In the genomic region with DNA sequence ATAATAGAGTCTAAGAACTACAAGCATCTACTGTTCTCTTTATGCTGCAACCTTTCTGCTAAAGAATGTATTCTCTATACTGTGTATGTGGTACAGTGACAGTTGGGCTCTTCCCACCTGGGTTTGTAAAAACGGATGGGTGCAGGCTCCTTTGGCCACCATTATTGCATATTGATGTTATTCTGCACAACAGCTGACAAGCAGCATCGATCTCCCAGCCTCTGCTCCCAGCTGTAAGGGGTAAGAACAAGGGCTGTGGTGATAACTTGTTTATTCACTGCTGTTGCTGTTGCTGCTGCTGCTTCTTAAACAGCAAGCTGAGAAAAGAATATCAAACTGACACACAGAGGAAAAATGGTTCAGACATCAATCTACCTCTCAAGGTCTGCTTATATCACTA, we compare ENCODE assay signal across 13 cellular contexts. TPM values are rescaled to one million over a fixed set of nuclear protein-coding genes. Genes with fewer than 3 reads are reported as not detected.
A peak's percentile ranks its signal among the peaks of the same experiment; 100 is the strongest.
DNase-seq lines count a peak whose midpoint lies in the region; ATAC-seq and TF ChIP-seq lines count a peak whose summit lies in the region.
"Had no signal": no experiment of that assay in that cellular context is flagged by ENCODE, and none has a peak within 500 bp of the region (broad histone marks: within the 10 kb centered on the region; RNA-seq: fewer than 3 reads in every experiment).

No MANE protein-coding gene starts in this region.

- H3K27ac ChIP-seq in fibroblast of lung (ENCODE audit: insufficient read depth, low read length) (peak overlapping the region; percentile 44), suprapubic skin (no peak overlapping the region)

- no peak for TF ChIP-seq EP300 in suprapubic skin (IDR thresholded peaks at IDR 0.05)

- peaks cover 96% of the 10 kb centered on the region for H3K79me2 ChIP-seq in fibroblast of lung (ENCODE audit: control insufficient read depth, insufficient read depth, low read length)

- CTCF ChIA-PET in activated CD8-positive, alpha-beta T cell treated with anti-CD3 and anti-CD28 coated beads for 36 hours (lab: Charles Lee), result no interaction called here

- peaks cover 6% of the 10 kb centered on the region for H3K27me3 Mint-ChIP-seq in activated CD8-positive, alpha-beta T cell treated with anti-CD3 and anti-CD28 coated beads for 36 hours

- peaks cover 45% of the 10 kb centered on the region for H3K36me3 Mint-ChIP-seq in activated CD8-positive, alpha-beta T cell treated with anti-CD3 and anti-CD28 coated beads for 36 hours (ENCODE audit: low read depth)

- peak overlapping the region; percentile 89 for H3K4me2 ChIP-seq in fibroblast of lung (ENCODE audit: extremely low read depth, insufficient read depth, low read length)

- peak overlapping the region; percentile 35 for H2AFZ ChIP-seq in fibroblast of lung (ENCODE audit: low read length)

- intact Hi-C loops in activated CD8-positive, alpha-beta T cell treated with anti-CD3 and anti-CD28 coated beads for 36 hours (cut with micrococcal nuclease), result no loop called here

- POLR2A ChIA-PET in activated CD8-positive, alpha-beta T cell treated with anti-CD3 and anti-CD28 coated beads for 36 hours (lab: Charles Lee), result interaction anchor here (1.2 kb wide), 1 partner anchor 33 kb away, joined by 3 read pairs; no protein-coding TSS in a partner anchor

- no peak overlapping the region for H3K27ac Mint-ChIP-seq in activated CD8-positive, alpha-beta T cell treated with anti-CD3 and anti-CD28 coated beads for 36 hours

- no peaks in the 10 kb centered on the region for H3K9me3 Mint-ChIP-seq in activated CD8-positive, alpha-beta T cell treated with anti-CD3 and anti-CD28 coated beads for 36 hours

- H4K20me1 ChIP-seq in fibroblast of lung (ENCODE audit: control insufficient read depth, extremely low read depth, insufficient read depth, low read length), result no peaks in the 10 kb centered on the region

- H3K4me3 ChIP-seq in fibroblast of lung (replicated peaks in 1 of 4; ENCODE audit: control extremely low read depth in 1 of 4, insufficient read depth in 1 of 4, low read depth in 3 of 4, low read length in 4 of 4), result peak overlapping the region in 2 of 4 experiments; percentile 17 to 31
- no peak overlapping the region for H3K4me3 ChIP-seq in suprapubic skin

- H3K4me3 Mint-ChIP-seq in activated CD8-positive, alpha-beta T cell treated with anti-CD3 and anti-CD28 coated beads for 36 hours, result no peak overlapping the region

- H3K27me3 ChIP-seq in fibroblast of lung (ENCODE audit: control insufficient read depth, insufficient read depth, low read length), result no peaks in the 10 kb centered on the region
- H3K27me3 ChIP-seq in suprapubic skin, result no peaks in the 10 kb centered on the region

- H3K9me3 ChIP-seq in fibroblast of lung (ENCODE audit: control insufficient read depth, insufficient read depth, low read depth, low read length) (no peaks in the 10 kb centered on the region), suprapubic skin (no peaks in the 10 kb centered on the region)

- peaks cover 7% of the 10 kb centered on the region for H3K4me1 ChIP-seq in fibroblast of lung (ENCODE audit: control insufficient read depth, extremely low read depth, insufficient read depth, low read length)
- H3K4me1 ChIP-seq in suprapubic skin, result peaks cover 35% of the 10 kb centered on the region

- peaks cover 2% of the 10 kb centered on the region for H3K36me3 ChIP-seq in fibroblast of lung (ENCODE audit: control insufficient read depth, insufficient read depth, low read length)
- H3K36me3 ChIP-seq in suprapubic skin, result peaks cover 3% of the 10 kb centered on the region

- no peak overlapping the region for H3K9ac ChIP-seq in fibroblast of lung (ENCODE audit: insufficient read depth, low read length)

- TF ChIP-seq CTCF in fibroblast of lung (conservative IDR thresholded peaks at IDR 0.05 in 1 of 2, IDR thresholded peaks at IDR 0.05 in 1 of 2; ENCODE audit: low read depth in 1 of 2, low read length in 2 of 2) (no peak), suprapubic skin (IDR thresholded peaks at IDR 0.05) (no peak)
- no peak for TF ChIP-seq CTCF in activated CD8-positive, alpha-beta T cell treated with anti-CD3 and anti-CD28 coated beads for 36 hours (IDR thresholded peaks at IDR 0.05)

- no peak for ATAC-seq in activated CD8-positive, alpha-beta T cell treated with anti-CD3 and anti-CD28 coated beads for 36 hours

- DNase-seq in EH (ENCODE audit: low read depth), result peak; percentile 23
- DNase-seq in OCI-M1 (lab: John Stamatoyannopoulos, UW), result peak; percentile 27
- peak in 1 of 2 donors; percentile 45 for DNase-seq in fibroblast of lung (ENCODE audit: low read depth in 2 of 2)
- DNase-seq in pons (ENCODE audit: low spot score), result peak; percentile 56
- no peak for DNase-seq in activated CD8-positive, alpha-beta T cell treated with anti-CD3 and anti-CD28 coated beads for 36 hours
- DNase-seq in suprapubic skin (ENCODE audit: low spot score in 2 of 2), result no peak
- DNase-seq in COLO829 (ENCODE audit: low spot score), result no peak
- DNase-seq in activated CD4-positive, alpha-beta T cell treated with anti-CD3 and anti-CD28 coated beads for 1 hour, result no peak
- DNase-seq: activated CD4-positive, alpha-beta T cell treated with anti-CD3 and anti-CD28 coated beads, Interleukin-2, amount 50 U/mL, for 4 hours; activated naive CD4-positive, alpha-beta T cell treated with anti-CD3 and anti-CD28 coated beads, Interleukin-2, amount 50 U/mL, for 16 hours; DMS53; MM.1S; NCI-H69 had no signal

- no peak for TF ChIP-seq POLR2A in suprapubic skin (IDR thresholded peaks at IDR 0.05)

- H3K4me1 Mint-ChIP-seq in activated CD8-positive, alpha-beta T cell treated with anti-CD3 and anti-CD28 coated beads for 36 hours (ENCODE audit: low read depth), result peaks cover 11% of the 10 kb centered on the region

- 51% methylated on average over 2 of the region's 2 CpGs for WGBS in suprapubic skin

RNA-seq across cellular contexts. Expression of a gene that starts 56.2 kb away (rescaled TPM):
- total RNA-seq in fibroblast of lung (7.4 and 7.7 TPM in 2 replicates), suprapubic skin (1 to 10 TPM in 1 of 4 donors, under 1 TPM in 2, not detected in 1; 0.60 to 3.6 (median 0.89) TPM)
- polyA plus RNA-seq in fibroblast of lung, result 1.3 and 2.0 TPM in 2 replicates
- polyA plus RNA-seq in fibroblast of lung (2012), result 0.13 and 0.66 TPM in 2 replicates
- not detected in 2 replicates for polyA minus RNA-seq in fibroblast of lung (ENCODE audit: low replicate concordance)
- under 1 TPM; 0.18 to 0.36 TPM for total RNA-seq in activated CD8-positive, alpha-beta T cell treated with anti-CD3 and anti-CD28 coated beads for 36 hours

Comparison
In these comparisons a context has a peak if more than half of its experiments do, and no peak if none do; other contexts are left out.
1. DNase-seq: peak in EH (single experiment), OCI-M1 (single experiment) and pons (single experiment); none in activated CD8-positive, alpha-beta T cell treated with anti-CD3 and anti-CD28 coated beads for 36 hours (single experiment), suprapubic skin (0 of 2), COLO829 (single experiment) and activated CD4-positive, alpha-beta T cell treated with anti-CD3 and anti-CD28 coated beads for 1 hour (single experiment).